9 cellular contexts compared by ENCODE assay signal in the genomic region with DNA sequence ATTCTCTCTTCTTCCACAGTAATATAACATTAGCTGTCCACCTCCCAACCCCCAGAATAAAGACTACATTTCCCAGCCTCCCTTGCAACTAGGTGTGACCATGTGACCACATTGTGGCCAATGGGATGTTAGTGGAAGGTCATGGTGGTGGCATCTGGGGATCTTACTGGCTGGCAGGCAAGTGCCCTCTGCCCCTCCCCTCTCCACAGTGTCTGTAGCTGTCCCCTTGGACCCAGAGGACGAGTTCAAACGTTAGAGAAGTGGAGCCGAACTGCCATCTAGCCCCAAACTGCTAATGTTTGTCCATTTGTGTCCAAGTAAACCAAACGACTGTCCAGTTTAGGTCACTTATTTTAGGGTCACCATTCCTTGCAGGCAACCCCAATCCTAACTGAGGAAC.
A peak's percentile ranks its signal among the peaks of the same experiment; 100 is the strongest.
DNase-seq lines count a peak whose midpoint lies in the region; ATAC-seq and TF ChIP-seq lines count a peak whose summit lies in the region.
"Had no signal": no experiment of that assay in that cellular context is flagged by ENCODE, and none has a peak within 500 bp of the region (broad histone marks: within the 10 kb centered on the region; RNA-seq: fewer than 3 reads in every experiment).

No MANE protein-coding gene starts in this region.

- no peak overlapping the region for H3K27ac Mint-ChIP-seq in stimulated activated naive B cell treated with anti-CD40 and anti-IgM and Interleukin-4, amounts not matched to agents 10 μg/mL and 1 μg/mL and 100 μg/mL, for 72 hours
- H3K27ac Mint-ChIP-seq: stimulated activated naive CD8-positive, alpha-beta T cell treated with anti-CD3 and anti-CD28 coated beads, Interleukin-15, Interleukin-2, amounts not matched to agents 100 ng/mL and 50 ng/mL, for 24 hours had no signal

- peaks cover 16 to 26% of the 10 kb centered on the region in 2 donors for H3K27me3 Mint-ChIP-seq in stimulated activated naive B cell treated with anti-CD40 and anti-IgM and Interleukin-4, amounts not matched to agents 10 μg/mL and 1 μg/mL and 100 μg/mL, for 72 hours

- H3K4me1 Mint-ChIP-seq in stimulated activated naive B cell treated with anti-CD40 and anti-IgM and Interleukin-4, amounts not matched to agents 10 μg/mL and 1 μg/mL and 100 μg/mL, for 72 hours = no peaks in the 10 kb centered on the region

- in situ Hi-C loops in ACHN (cut with HindIII; ENCODE audit: low pct_ligation_motif_present, low pct_unique_long_range_greater_than_20kb, low sequenced_read_pairs) = no loop called here
- in situ Hi-C loops in astrocyte of the spinal cord (cut with HindIII; ENCODE audit: low sequenced_read_pairs) = no loop called here

- TF ChIP-seq CTCF in GM12865 (IDR thresholded peaks at IDR 0.05; ENCODE audit: insufficient read depth, low read depth, low read length, missing control alignments) = no peak
- no peak for TF ChIP-seq CTCF in astrocyte of the spinal cord (IDR thresholded peaks at IDR 0.05; ENCODE audit: low read depth, low read length)

- peaks cover 0 to 2% of the 10 kb centered on the region in 2 donors for H3K9me3 Mint-ChIP-seq in stimulated activated naive B cell treated with anti-CD40 and anti-IgM and Interleukin-4, amounts not matched to agents 10 μg/mL and 1 μg/mL and 100 μg/mL, for 72 hours
- H3K9me3 Mint-ChIP-seq: stimulated activated naive CD8-positive, alpha-beta T cell treated with anti-CD3 and anti-CD28 coated beads, Interleukin-15, Interleukin-2, amounts not matched to agents 100 ng/mL and 50 ng/mL, for 24 hours had no signal

- DNase-seq in ACHN = peak; percentile 68
- DNase-seq in GM12865 (ENCODE audit: low read depth) = peak; percentile 63
- DNase-seq in NCI-H524 treated with DMSO at 0.1 percent for 48 hours (lab: John Stamatoyannopoulos, UW) = peak; percentile 91
- peak; percentile 27 for DNase-seq in astrocyte of the spinal cord (ENCODE audit: low read depth, low spot score)
- DNase-seq in iPS-NIHi11 (ENCODE audit: low spot score) = peak; percentile 90
- DNase-seq in stimulated activated naive B cell treated with anti-CD40 and anti-IgM and Interleukin-4, amounts not matched to agents 10 μg/mL and 1 μg/mL and 100 μg/mL, for 72 hours = peak; percentile 6

- no peaks in the 10 kb centered on the region for H3K36me3 Mint-ChIP-seq in stimulated activated naive B cell treated with anti-CD40 and anti-IgM and Interleukin-4, amounts not matched to agents 10 μg/mL and 1 μg/mL and 100 μg/mL, for 72 hours

- H3K4me3 ChIP-seq in GM12865 (ENCODE audit: low read depth, low read length) (no peak overlapping the region), astrocyte of the spinal cord (ENCODE audit: low read depth, low read length) (no peak overlapping the region)

- ATAC-seq in stimulated activated naive B cell treated with anti-CD40 and anti-IgM and Interleukin-4, amounts not matched to agents 10 μg/mL and 1 μg/mL and 100 μg/mL, for 72 hours (replicated peaks) = peak; percentile 84 to 97
- ATAC-seq in GM21717 (IDR thresholded peaks at IDR 0.05; ENCODE audit: unreplicated experiment) = no peak
- ATAC-seq in GM21360 (IDR thresholded peaks at IDR 0.05; ENCODE audit: unreplicated experiment) = no peak

- H3K4me3 Mint-ChIP-seq in stimulated activated naive B cell treated with anti-CD40 and anti-IgM and Interleukin-4, amounts not matched to agents 10 μg/mL and 1 μg/mL and 100 μg/mL, for 72 hours = no peak overlapping the region
- H3K4me3 Mint-ChIP-seq: stimulated activated naive CD8-positive, alpha-beta T cell treated with anti-CD3 and anti-CD28 coated beads, Interleukin-15, Interleukin-2, amounts not matched to agents 100 ng/mL and 50 ng/mL, for 24 hours had no signal

Comparison
In these comparisons a context has a peak if more than half of its experiments do, and no peak if none do; other contexts are left out.
1. DNase-seq: peak in every context shown above with its lines; median percentile 91 in NCI-H524 treated with DMSO at 0.1 percent for 48 hours; 90 in iPS-NIHi11; 68 in ACHN; 63 in GM12865; 27 in astrocyte of the spinal cord; 6 in stimulated activated naive B cell treated with anti-CD40 and anti-IgM and Interleukin-4, amounts not matched to agents 10 μg/mL and 1 μg/mL and 100 μg/mL, for 72 hours.
2. ATAC-seq: peak in stimulated activated naive B cell treated with anti-CD40 and anti-IgM and Interleukin-4, amounts not matched to agents 10 μg/mL and 1 μg/mL and 100 μg/mL, for 72 hours (2 of 2); none in GM21717 (single experiment) and GM21360 (single experiment).